ENCODE assay signal across 2 cellular contexts in genomic region chr12:57220770-57221168, GRCh38.
TF ChIP-seq lines count a peak whose summit lies in the region.

No MANE protein-coding gene starts in this region.

TF ChIP-seq in IMR-90, 13 proteins besides CTCF, POLR2A, EP300 and RAD21:
- TF ChIP-seq RFX5 (IDR thresholded peaks at IDR 0.05; ENCODE audit: low read depth, low read length) (no peak), SMC3 (IDR thresholded peaks at IDR 0.05; ENCODE audit: low read depth, low read length) (no peak), FOS (IDR thresholded peaks at IDR 0.05; ENCODE audit: low read depth, low read length) (no peak), CHD1 (IDR thresholded peaks at IDR 0.05; ENCODE audit: low read depth, low read length) (no peak), CEBPB (IDR thresholded peaks at IDR 0.05; ENCODE audit: low read depth, low read length) (no peak), USF2 (IDR thresholded peaks at IDR 0.05; ENCODE audit: low read depth, low read length) (no peak), MAFK (IDR thresholded peaks at IDR 0.05; ENCODE audit: low read depth, low read length) (no peak), RCOR1 (IDR thresholded peaks at IDR 0.05; ENCODE audit: insufficient replicate concordance, low read length) (no peak), MAZ (IDR thresholded peaks at IDR 0.05; ENCODE audit: borderline replicate concordance, low read depth, low read length) (no peak)
TF ChIP-seq in IMR-90: peak in this region for 0.

TF ChIP-seq in neural cell, 6 proteins besides CTCF, POLR2A, EP300 and RAD21:
- TF ChIP-seq TAF1 (IDR thresholded peaks at IDR 0.05; ENCODE audit: low read depth) = no peak
- no peak for TF ChIP-seq SMC3 (conservative IDR thresholded peaks at IDR 0.05; ENCODE audit: poor library complexity)
- no peak for TF ChIP-seq POLR2AphosphoS5 (IDR thresholded peaks at IDR 0.05)
- TF ChIP-seq MXI1 (conservative IDR thresholded peaks at IDR 0.05; ENCODE audit: poor library complexity, severe bottlenecking) = no peak
- TF ChIP-seq EZH2 (IDR thresholded peaks at IDR 0.05; ENCODE audit: borderline replicate concordance, insufficient read depth, low read length, poor library complexity, severe bottlenecking) = no peak
- TF ChIP-seq REST (IDR thresholded peaks at IDR 0.05; ENCODE audit: borderline replicate concordance) = no peak
TF ChIP-seq in neural cell: peak in this region for 0.
